5 cellular contexts compared by ENCODE assay signal in the genomic region with DNA sequence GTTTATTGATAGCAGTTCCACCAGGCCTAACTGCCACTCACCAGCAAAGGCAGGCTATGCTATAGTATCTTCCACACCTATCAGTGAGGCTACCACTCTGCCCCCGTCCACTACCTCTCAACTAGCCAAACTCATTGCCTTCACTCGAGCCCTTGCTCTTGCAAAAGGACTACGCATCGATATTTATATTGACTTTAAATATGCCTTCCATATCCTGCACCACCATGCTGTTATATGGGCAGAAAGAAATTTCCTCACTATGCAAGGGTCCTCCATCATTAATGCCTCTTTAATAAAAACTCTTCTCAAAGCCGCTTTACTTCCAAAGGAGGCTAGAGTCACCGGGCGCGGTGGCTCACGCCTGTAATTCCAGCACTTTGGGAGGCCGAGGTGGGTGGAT. TPM values are rescaled to one million over a fixed set of nuclear protein-coding genes. Genes with fewer than 3 reads are reported as not detected.
"Had no signal": no experiment of that assay in that cellular context is flagged by ENCODE, and none has a peak within 500 bp of the region (broad histone marks: within the 10 kb centered on the region; RNA-seq: fewer than 3 reads in every experiment).

No MANE protein-coding gene starts in this region.

RNA-seq across cellular contexts. Expression of a gene that starts 18.4 kb away (rescaled TPM):
- total RNA-seq: HepG2, HT-29, HT1080 had no signal
- polyA plus RNA-seq: HepG2, IgD-negative memory B cell had no signal

RNA-seq across cellular contexts. Expression of a gene that starts 58.4 kb away (rescaled TPM):
- total RNA-seq: HT-29, HT1080, IMR-90 had no signal
- polyA plus RNA-seq: IgD-negative memory B cell, IMR-90 had no signal
